ENCODE assay signal across 9 cellular contexts in the genomic region with DNA sequence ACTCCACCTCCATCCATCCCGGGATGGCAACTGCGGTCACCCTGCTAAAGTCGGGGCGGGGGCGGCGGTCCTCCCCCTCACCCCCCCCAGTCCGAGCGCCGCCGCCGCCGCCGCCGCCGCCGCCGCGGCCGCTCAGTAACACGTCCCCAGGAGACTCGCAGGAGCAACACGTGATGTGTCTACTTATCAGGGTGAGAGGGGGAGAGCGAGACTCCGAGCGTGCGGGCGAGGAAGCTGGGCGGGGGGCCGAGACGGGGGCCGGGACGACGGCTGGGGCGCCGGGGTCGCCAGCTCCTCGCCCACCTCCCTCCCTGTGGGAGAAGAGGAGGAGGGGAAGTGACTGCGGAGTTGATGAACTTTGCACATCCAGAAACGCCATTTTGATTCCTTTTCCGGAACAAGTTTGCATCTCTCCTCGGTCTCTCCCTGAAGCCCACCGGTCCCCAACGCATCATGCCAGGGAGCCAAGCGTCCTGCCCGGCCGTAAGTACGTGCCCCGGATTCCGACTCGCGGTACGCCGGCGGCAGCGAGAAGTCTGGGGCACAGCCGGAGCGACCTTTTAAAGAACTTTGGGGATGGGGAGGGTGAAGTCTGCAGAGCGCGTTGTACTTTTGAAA. TPM values are rescaled to one million over a fixed set of nuclear protein-coding genes. Genes with fewer than 3 reads are reported as not detected.
DNase-seq lines count a peak whose midpoint lies in the region; ATAC-seq, FAIRE-seq and TF ChIP-seq lines count a peak whose summit lies in the region.
"Had no signal": no experiment of that assay in that cellular context is flagged by ENCODE, and none has a peak within 500 bp of the region (broad histone marks: within the 10 kb centered on the region; RNA-seq: fewer than 3 reads in every experiment).

A gene with protein sequence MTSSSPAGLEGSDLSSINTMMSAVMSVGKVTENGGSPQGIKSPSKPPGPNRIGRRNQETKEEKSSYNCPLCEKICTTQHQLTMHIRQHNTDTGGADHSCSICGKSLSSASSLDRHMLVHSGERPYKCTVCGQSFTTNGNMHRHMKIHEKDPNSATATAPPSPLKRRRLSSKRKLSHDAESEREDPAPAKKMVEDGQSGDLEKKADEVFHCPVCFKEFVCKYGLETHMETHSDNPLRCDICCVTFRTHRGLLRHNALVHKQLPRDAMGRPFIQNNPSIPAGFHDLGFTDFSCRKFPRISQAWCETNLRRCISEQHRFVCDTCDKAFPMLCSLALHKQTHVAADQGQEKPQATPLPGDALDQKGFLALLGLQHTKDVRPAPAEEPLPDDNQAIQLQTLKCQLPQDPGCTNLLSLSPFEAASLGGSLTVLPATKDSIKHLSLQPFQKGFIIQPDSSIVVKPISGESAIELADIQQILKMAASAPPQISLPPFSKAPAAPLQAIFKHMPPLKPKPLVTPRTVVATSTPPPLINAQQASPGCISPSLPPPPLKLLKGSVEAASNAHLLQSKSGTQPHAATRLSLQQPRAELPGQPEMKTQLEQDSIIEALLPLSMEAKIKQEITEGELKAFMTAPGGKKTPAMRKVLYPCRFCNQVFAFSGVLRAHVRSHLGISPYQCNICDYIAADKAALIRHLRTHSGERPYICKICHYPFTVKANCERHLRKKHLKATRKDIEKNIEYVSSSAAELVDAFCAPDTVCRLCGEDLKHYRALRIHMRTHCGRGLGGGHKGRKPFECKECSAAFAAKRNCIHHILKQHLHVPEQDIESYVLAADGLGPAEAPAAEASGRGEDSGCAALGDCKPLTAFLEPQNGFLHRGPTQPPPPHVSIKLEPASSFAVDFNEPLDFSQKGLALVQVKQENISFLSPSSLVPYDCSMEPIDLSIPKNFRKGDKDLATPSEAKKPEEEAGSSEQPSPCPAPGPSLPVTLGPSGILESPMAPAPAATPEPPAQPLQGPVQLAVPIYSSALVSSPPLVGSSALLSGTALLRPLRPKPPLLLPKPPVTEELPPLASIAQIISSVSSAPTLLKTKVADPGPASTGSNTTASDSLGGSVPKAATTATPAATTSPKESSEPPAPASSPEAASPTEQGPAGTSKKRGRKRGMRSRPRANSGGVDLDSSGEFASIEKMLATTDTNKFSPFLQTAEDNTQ (N-terminal part only) (plus strand): TSS at position 384 of the 618 bp plus-strand sequence. CDS start 73,951 bp downstream, outside the sequence.

- H3K4me2 ChIP-seq in BLaER1 (peak within 1 kb of the TSS; percentile 96), PC-9 (peak within 1 kb of the TSS; percentile 87), fibroblast of lung (ENCODE audit: extremely low read depth, insufficient read depth, low read length) (peak within 1 kb of the TSS; percentile 79)

- H3K27me3 ChIP-seq in BLaER1 (no peaks in the 10 kb centered on the region), PC-9 (ENCODE audit: insufficient read depth, low read depth) (no peaks in the 10 kb centered on the region), fibroblast of lung (ENCODE audit: control insufficient read depth, insufficient read depth, low read length) (no peaks in the 10 kb centered on the region), testis (no peaks in the 10 kb centered on the region)

- H3K9me2 ChIP-seq in PC-9 (ENCODE audit: insufficient read depth) = no peaks in the 10 kb centered on the region

- H3K27ac ChIP-seq in BLaER1 = peak within 1 kb of the TSS; percentile 92
- H3K27ac ChIP-seq in PC-9 = peak within 1 kb of the TSS; percentile 69
- peak within 1 kb of the TSS; percentile 83 for H3K27ac ChIP-seq in fibroblast of lung (ENCODE audit: insufficient read depth, low read length)
- peak within 1 kb of the TSS; percentile 93 to 97 for H3K27ac ChIP-seq in testis

- H3K9me3 Mint-ChIP-seq in natural killer cell treated with Interleukin-12 subunit alpha and Interleukin-12 subunit beta and Interleukin-15 and Interleukin-18, amount 100 ng/mL, for 72 hours = no peaks in the 10 kb centered on the region

- peak within 1 kb of the TSS; percentile 89 for H2AFZ ChIP-seq in PC-9
- peak within 1 kb of the TSS; percentile 87 for H2AFZ ChIP-seq in fibroblast of lung (ENCODE audit: low read length)

- peaks cover 33 to 34% of the 10 kb centered on the region in 2 donors for H3K4me1 Mint-ChIP-seq in natural killer cell treated with Interleukin-12 subunit alpha and Interleukin-12 subunit beta and Interleukin-15 and Interleukin-18, amount 100 ng/mL, for 72 hours (ENCODE audit: low read depth in 2 of 2)

- TSS peak; percentile 16 for BruUV-seq in PC-9 (replicated peaks; lab: Mats Ljungman, UMichigan)

- peak; percentile 64 for FAIRE-seq in GM19239 (lab: Jason Lieb, UNC)
- FAIRE-seq: TTC549 had no signal

- no peaks in the 10 kb centered on the region for H3K36me3 ChIP-seq in BLaER1
- H3K36me3 ChIP-seq in PC-9 (ENCODE audit: low read depth) = no peaks in the 10 kb centered on the region
- no peaks in the 10 kb centered on the region for H3K36me3 ChIP-seq in fibroblast of lung (ENCODE audit: control insufficient read depth, insufficient read depth, low read length)
- no peaks in the 10 kb centered on the region for H3K36me3 ChIP-seq in testis (ENCODE audit: low read depth, missing control alignments)

- POLR2A ChIA-PET in PC-9 (lab: Charles Lee; ENCODE audit: unreplicated experiment) = no interaction called here

- H3K4me3 ChIP-seq in BLaER1 = peak within 1 kb of the TSS; percentile 99
- peak within 1 kb of the TSS; percentile 90 for H3K4me3 ChIP-seq in PC-9
- H3K4me3 ChIP-seq in fibroblast of lung (replicated peaks in 1 of 4; ENCODE audit: control extremely low read depth in 1 of 4, insufficient read depth in 1 of 4, low read depth in 3 of 4, low read length in 4 of 4) = peak within 1 kb of the TSS; percentile 77 to 97 (median 84)
- peak within 1 kb of the TSS; percentile 88 to 94 for H3K4me3 ChIP-seq in testis

- peak within 1 kb of the TSS; percentile 92 for H3K9ac ChIP-seq in BLaER1
- H3K9ac ChIP-seq in fibroblast of lung (ENCODE audit: insufficient read depth, low read length) = peak within 1 kb of the TSS; percentile 86

- ATAC-seq in HG03439 (IDR thresholded peaks at IDR 0.05; ENCODE audit: unreplicated experiment) = peak; percentile 47
- peak; percentile 72 to 78 for ATAC-seq in natural killer cell treated with Interleukin-12 subunit alpha and Interleukin-12 subunit beta and Interleukin-15 and Interleukin-18, amount 100 ng/mL, for 72 hours

- no peak for TF ChIP-seq POLR2A in testis (IDR thresholded peaks at IDR 0.05)

- WGBS in testis, 2 donors = 0 to 3% methylated on average over 12 to 42 of the region's 59 CpGs

- peak; percentile 85 for DNase-seq in GM19239 (ENCODE audit: insufficient read length, low spot score)
- DNase-seq in PC-9 = peak in 1 of 2 experiments; percentile 40
- DNase-seq in activated T-helper 1 cell treated with anti-CD3 and anti-CD28 coated beads, Interleukin-2, amount 50 U/mL, for 16 hours (ENCODE audit: low read depth in 1 of 2, low spot score in 1 of 2) = peak; percentile 20 to 40
- peak; percentile 62 to 65 for DNase-seq in fibroblast of lung (ENCODE audit: low read depth in 2 of 2)
- peak; percentile 69 for DNase-seq in natural killer cell treated with Interleukin-12 subunit alpha and Interleukin-12 subunit beta and Interleukin-15 and Interleukin-18, amount 100 ng/mL, for 72 hours (ENCODE audit: low spot score)
- DNase-seq in testis = peak; percentile 89

- CTCF ChIA-PET in PC-9 (lab: Charles Lee) = no interaction called here

- peaks cover 35% of the 10 kb centered on the region for H4K20me1 ChIP-seq in BLaER1
- no peaks in the 10 kb centered on the region for H4K20me1 ChIP-seq in PC-9 (ENCODE audit: insufficient read depth)
- peaks cover 6% of the 10 kb centered on the region for H4K20me1 ChIP-seq in fibroblast of lung (ENCODE audit: control insufficient read depth, extremely low read depth, insufficient read depth, low read length)

- TF ChIP-seq CTCF in PC-9 (conservative IDR thresholded peaks at IDR 0.05) = no peak
- TF ChIP-seq CTCF in fibroblast of lung (conservative IDR thresholded peaks at IDR 0.05 in 1 of 2, IDR thresholded peaks at IDR 0.05 in 1 of 2; ENCODE audit: low read depth in 1 of 2, low read length in 2 of 2) = no peak
- no peak for TF ChIP-seq CTCF in testis (IDR thresholded peaks at IDR 0.05)

- H3K4me3 Mint-ChIP-seq in natural killer cell treated with Interleukin-12 subunit alpha and Interleukin-12 subunit beta and Interleukin-15 and Interleukin-18, amount 100 ng/mL, for 72 hours = peak within 1 kb of the TSS; percentile 90

- no peaks in the 10 kb centered on the region for H3K27me3 Mint-ChIP-seq in natural killer cell treated with Interleukin-12 subunit alpha and Interleukin-12 subunit beta and Interleukin-15 and Interleukin-18, amount 100 ng/mL, for 72 hours

- peaks cover 32% of the 10 kb centered on the region for H3K4me1 ChIP-seq in BLaER1
- H3K4me1 ChIP-seq in PC-9 (replicated peaks; ENCODE audit: insufficient read depth) = peaks cover 29% of the 10 kb centered on the region
- peaks cover 6% of the 10 kb centered on the region for H3K4me1 ChIP-seq in fibroblast of lung (ENCODE audit: control insufficient read depth, extremely low read depth, insufficient read depth, low read length)
- peaks cover 16% of the 10 kb centered on the region for H3K4me1 ChIP-seq in testis

- intact Hi-C loops in PC-9 (cut with micrococcal nuclease; ENCODE audit: unreplicated experiment) = loop anchor here (1.0 to 5.0 kb wide), 7 partner anchors 33 to 429 kb away; no protein-coding TSS in a partner anchor
- intact Hi-C loops in testis (cut with DNase I; ENCODE audit: low total_unique reads) = no loop called here

- no peaks in the 10 kb centered on the region for H3K36me3 Mint-ChIP-seq in natural killer cell treated with Interleukin-12 subunit alpha and Interleukin-12 subunit beta and Interleukin-15 and Interleukin-18, amount 100 ng/mL, for 72 hours

- H3K9me3 ChIP-seq in BLaER1 = no peaks in the 10 kb centered on the region
- no peaks in the 10 kb centered on the region for H3K9me3 ChIP-seq in PC-9 (ENCODE audit: insufficient read depth, low read depth)
- no peaks in the 10 kb centered on the region for H3K9me3 ChIP-seq in fibroblast of lung (ENCODE audit: control insufficient read depth, insufficient read depth, low read depth, low read length)
- H3K9me3 ChIP-seq in testis = no peaks in the 10 kb centered on the region

- H3F3A ChIP-seq in PC-9 (ENCODE audit: insufficient read depth, low read depth) = peaks cover 7% of the 10 kb centered on the region; the same call in 1 of the 2 replicates

- H3K79me2 ChIP-seq in PC-9 (ENCODE audit: low read depth) = peaks cover 43% of the 10 kb centered on the region
- peaks cover 45% of the 10 kb centered on the region for H3K79me2 ChIP-seq in fibroblast of lung (ENCODE audit: control insufficient read depth, insufficient read depth, low read length)

- peak within 1 kb of the TSS; percentile 81 to 96 for H3K27ac Mint-ChIP-seq in natural killer cell treated with Interleukin-12 subunit alpha and Interleukin-12 subunit beta and Interleukin-15 and Interleukin-18, amount 100 ng/mL, for 72 hours

RNA-seq across cellular contexts. Expression of the gene that starts here (rescaled TPM):
- total RNA-seq in PC-9 (2021) (29.2 and 38.4 TPM in 2 replicates), fibroblast of lung (15.2 and 18.8 TPM in 2 replicates), testis (10 to 100 TPM; 75.0 to 79.2 TPM)
- polyA plus RNA-seq in fibroblast of lung (2.4 and 2.8 TPM in 2 replicates), testis (ENCODE audit: insufficient read depth, low read depth, low replicate concordance) (30.0 TPM)
- 5.5 and 7.7 TPM in 2 replicates for polyA plus RNA-seq in fibroblast of lung (2012)
- polyA minus RNA-seq in fibroblast of lung (ENCODE audit: low replicate concordance) = 19.9 and 29.8 TPM in 2 replicates
- 10 to 100 TPM; 20.6 to 27.5 TPM for total RNA-seq in natural killer cell treated with Interleukin-12 subunit alpha and Interleukin-12 subunit beta and Interleukin-15 and Interleukin-18, amount 100 ng/mL, for 72 hours
